In the genomic region with DNA sequence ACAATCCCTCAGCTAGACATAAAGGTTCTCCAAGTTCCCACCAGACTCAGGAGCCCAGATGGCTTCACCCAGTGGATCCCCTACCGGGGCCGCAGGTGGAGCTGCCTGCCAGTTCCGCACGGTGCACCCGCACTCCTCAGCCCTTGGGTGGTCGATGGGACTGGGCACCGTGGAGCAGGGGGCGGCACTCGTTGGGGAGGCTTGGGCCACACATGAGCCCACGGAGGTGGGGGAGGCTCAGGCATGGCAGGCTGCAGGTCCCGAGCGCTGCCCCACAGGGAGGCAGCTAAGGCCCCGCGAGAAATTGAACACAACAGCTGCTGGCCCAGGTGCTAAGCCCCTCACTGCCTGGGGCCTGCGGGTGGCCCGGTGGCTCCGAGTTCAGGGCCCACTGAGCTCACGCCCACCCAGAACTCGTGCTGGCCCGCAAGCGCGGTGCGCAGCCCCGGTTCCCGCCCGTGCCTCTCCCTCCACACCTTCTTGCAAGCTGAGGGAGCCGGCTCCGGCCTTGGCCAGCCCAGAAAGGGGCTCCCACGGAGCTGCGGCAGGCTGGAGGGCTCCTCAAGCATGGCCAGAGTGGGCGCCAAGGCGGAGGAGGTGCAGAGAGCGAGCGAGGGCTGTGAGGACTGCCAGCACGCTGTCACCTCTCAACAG, we compare ENCODE assay signal across 4 cellular contexts. TPM values are rescaled to one million over a fixed set of nuclear protein-coding genes. Genes with fewer than 3 reads are reported as not detected.
"Had no signal": no experiment of that assay in that cellular context is flagged by ENCODE, and none has a peak within 500 bp of the region (broad histone marks: within the 10 kb centered on the region; RNA-seq: fewer than 3 reads in every experiment).

No MANE protein-coding gene starts in this region.

RNA-seq across cellular contexts. Expression of a gene that starts 7.4 kb away (rescaled TPM):
- total RNA-seq: HT-29, HT1080, IMR-90 had no signal
- polyA plus RNA-seq: IgD-negative memory B cell, IMR-90 had no signal
